In the genomic region with DNA sequence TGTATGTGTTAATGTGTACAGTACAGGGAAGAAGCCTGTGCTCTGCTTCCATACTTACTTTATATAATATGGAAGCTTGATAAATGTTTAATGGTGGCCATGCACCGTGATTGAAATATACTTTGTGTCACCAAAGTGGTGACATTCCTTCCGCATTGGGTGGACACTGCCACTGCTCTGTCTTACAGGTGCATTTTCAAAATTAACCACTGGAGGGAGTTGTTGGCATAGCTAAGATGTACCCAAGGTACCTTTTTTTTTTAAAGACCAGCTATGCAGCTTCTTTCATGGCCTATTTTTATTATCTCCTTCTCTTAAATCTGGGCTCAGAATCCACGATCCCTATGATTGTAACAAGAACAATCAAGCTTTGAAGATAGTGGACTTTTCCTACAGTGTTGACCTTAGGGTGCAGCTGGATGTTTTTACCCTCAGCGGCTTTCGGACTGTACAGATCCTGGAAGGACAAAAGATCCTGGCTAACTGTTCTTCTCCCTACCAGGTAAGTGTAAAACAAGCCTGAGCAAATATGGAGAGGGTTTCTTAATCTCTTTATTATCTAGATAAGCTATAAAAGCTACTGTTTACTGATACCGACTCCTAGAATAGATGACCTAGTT, we compare ENCODE assay signal across 8 cellular contexts. TPM values are rescaled to one million over a fixed set of nuclear protein-coding genes. Genes with fewer than 3 reads are reported as not detected.
DNase-seq lines count a peak whose midpoint lies in the region; ATAC-seq and TF ChIP-seq lines count a peak whose summit lies in the region.

No MANE protein-coding gene starts in this region.

- 60% methylated on average over 6 of the region's 6 CpGs for WGBS in hepatocyte (ENCODE audit: low lambda C conversion rate, missing lambda C conversion rate)

- no peak overlapping the region for H3K4me2 ChIP-seq in hepatocyte

- H3K36me3 ChIP-seq in hepatocyte (replicated peaks; ENCODE audit: insufficient read depth, low read depth) (no peaks in the 10 kb centered on the region), gastrocnemius medialis (no peaks in the 10 kb centered on the region)

- no peak overlapping the region for H3K27ac ChIP-seq in hepatocyte
- no peak overlapping the region for H3K27ac ChIP-seq in gastrocnemius medialis

- TF ChIP-seq POLR2A in gastrocnemius medialis (IDR thresholded peaks at IDR 0.05), result no peak

- H3K4me3 ChIP-seq in astrocyte of the spinal cord (ENCODE audit: low read depth, low read length) (no peak overlapping the region), hepatocyte (no peak overlapping the region), gastrocnemius medialis (no peak overlapping the region)

- no peaks in the 10 kb centered on the region for H3K9me2 ChIP-seq in hepatocyte (replicated peaks; ENCODE audit: insufficient read depth)

- H3K9me3 ChIP-seq in hepatocyte (ENCODE audit: low read depth) (no peaks in the 10 kb centered on the region), gastrocnemius medialis (no peaks in the 10 kb centered on the region)

- ATAC-seq in gastrocnemius medialis, result peak; percentile 89 to 99
- no peak for ATAC-seq in GM19467 (IDR thresholded peaks at IDR 0.05; ENCODE audit: unreplicated experiment)

- no peaks in the 10 kb centered on the region for H3K4me1 ChIP-seq in hepatocyte (ENCODE audit: insufficient read depth)
- H3K4me1 ChIP-seq in gastrocnemius medialis, result no peaks in the 10 kb centered on the region

- intact Hi-C loops in gastrocnemius medialis (cut with DNase I; ENCODE audit: low total_unique reads), result loop anchor here (1.0 to 2.0 kb wide), 2 partner anchors 57 to 172 kb away; no protein-coding TSS in a partner anchor

- no peak overlapping the region for H2AFZ ChIP-seq in hepatocyte

- peak; percentile 32 for DNase-seq in activated gamma-delta T cell treated with Interleukin-2 at 50 U/mL for 16 hours
- no peak for DNase-seq in activated gamma-delta T cell (lab: John Stamatoyannopoulos, UW)
- DNase-seq in HT1080 (ENCODE audit: low read depth), result peak; percentile 51
- peak; percentile 85 for DNase-seq in OCI-M1 (lab: John Stamatoyannopoulos, UW)
- DNase-seq in astrocyte of the spinal cord (ENCODE audit: low read depth, low spot score), result peak; percentile 67
- peak; percentile 90 for DNase-seq in hepatocyte (ENCODE audit: low spot score)
- DNase-seq in gastrocnemius medialis, result no peak

- TF ChIP-seq CTCF in astrocyte of the spinal cord (IDR thresholded peaks at IDR 0.05; ENCODE audit: low read depth, low read length) (peak; percentile 70), hepatocyte (IDR thresholded peaks at IDR 0.05; ENCODE audit: poor library complexity) (peak; percentile 81), gastrocnemius medialis (IDR thresholded peaks at IDR 0.05 in 4 of 5, conservative IDR thresholded peaks at IDR 0.05 in 1 of 5) (peak; percentile 69 to 86 (median 80))

- in situ Hi-C loops in astrocyte of the spinal cord (cut with HindIII; ENCODE audit: low sequenced_read_pairs), result no loop called here
- in situ Hi-C loops in gastrocnemius medialis (cut with MboI; ENCODE audit: low sequenced_read_pairs in 4 of 4), result loop anchor here in 3 of 4 donors (5.0 to 10.0 kb wide), 4 partner anchors 55 to 208 kb away; no protein-coding TSS in a partner anchor

- H3K27me3 ChIP-seq in hepatocyte (no peaks in the 10 kb centered on the region), gastrocnemius medialis (no peaks in the 10 kb centered on the region)

- no peaks in the 10 kb centered on the region for H4K20me1 ChIP-seq in hepatocyte (ENCODE audit: insufficient read depth, poor library complexity, severe bottlenecking)

- no peaks in the 10 kb centered on the region for H3K79me2 ChIP-seq in hepatocyte

RNA-seq across cellular contexts. Expression of a gene that starts 21.6 kb away (rescaled TPM):
- total RNA-seq in HT1080 (2014; rRNA removed; shearing (Covaris generic)), result 0.02 and 0.03 TPM in 2 replicates
- polyA plus RNA-seq in HT1080 (2015; cell fraction: cytosol; rRNA removed), result 0.07 and 0.10 TPM in 2 replicates
- polyA plus RNA-seq in HT1080 (2015; cell fraction: nucleus; rRNA removed), result 0.06 TPM in 1 of 2 replicates, not detected in the other
- 2.6 and 6.1 TPM in 2 replicates for total RNA-seq in hepatocyte
- 2.7 and 8.2 TPM in 2 replicates for polyA plus RNA-seq in hepatocyte
- total RNA-seq in gastrocnemius medialis, result 1 to 10 TPM in 3 of 4 donors, not detected in 1; 1.4 to 2.2 (median 1.5) TPM

RNA-seq across cellular contexts. Expression of a gene that starts 56.4 kb away (rescaled TPM):
- total RNA-seq in HT1080 (2014; rRNA removed; shearing (Covaris generic)), result 61.1 and 69.5 TPM in 2 replicates
- polyA plus RNA-seq in HT1080 (2015; cell fraction: cytosol; rRNA removed), result 40.8 and 44.3 TPM in 2 replicates
- 230 and 243 TPM in 2 replicates for polyA plus RNA-seq in HT1080 (2015; cell fraction: nucleus; rRNA removed)
- total RNA-seq in hepatocyte, result 7.6 and 11.9 TPM in 2 replicates
- polyA plus RNA-seq in hepatocyte, result 5.3 and 10.7 TPM in 2 replicates
- 1 to 10 TPM in 1 of 4 donors, under 1 TPM in 1, not detected in 2; 0.51 to 1.8 TPM for total RNA-seq in gastrocnemius medialis

Comparison
In these comparisons a context has a peak if more than half of its experiments do, and no peak if none do; other contexts are left out.
1. DNase-seq: peak in activated gamma-delta T cell treated with Interleukin-2 at 50 U/mL for 16 hours (single experiment), HT1080 (single experiment), OCI-M1 (single experiment), astrocyte of the spinal cord (single experiment) and hepatocyte (single experiment); none in activated gamma-delta T cell (single experiment) and gastrocnemius medialis (0 of 2).
2. Peak in every context shown above with its lines, with median percentiles within 50 percentile points of each other: CTCF ChIP-seq.